In genomic region chr13:111296417-111296816, GRCh38 we compare ENCODE assay signal across 1 cellular context.
TF ChIP-seq lines count a peak whose summit lies in the region.

No MANE protein-coding gene starts in this region.

TF ChIP-seq in HepG2, 621 proteins besides CTCF, POLR2A, EP300 and RAD21:
- no peak for TF ChIP-seq CREB1 (IDR thresholded peaks at IDR 0.05)
- no peak for TF ChIP-seq CREB1 (CRISPR knock-in tag; IDR thresholded peaks at IDR 0.05)
- no peak for TF ChIP-seq KAT7 (CRISPR knock-in tag; IDR thresholded peaks at IDR 0.05; ENCODE audit: borderline replicate concordance)
- TF ChIP-seq MAFK (conservative IDR thresholded peaks at IDR 0.05 in 1 of 2, IDR thresholded peaks at IDR 0.05 in 1 of 2; ENCODE audit: low read length in 2 of 2): peak; percentile 22 to 42; a peak in 2 of 4 replicates
- TF ChIP-seq DMTF1 (CRISPR knock-in tag; IDR thresholded peaks at IDR 0.05): no peak
- no peak for TF ChIP-seq GZF1 (CRISPR knock-in tag; IDR thresholded peaks at IDR 0.05)
- TF ChIP-seq KDM3A (CRISPR knock-in tag; IDR thresholded peaks at IDR 0.05; ENCODE audit: low read depth): no peak
- no peak for TF ChIP-seq HOXD1 (CRISPR knock-in tag; IDR thresholded peaks at IDR 0.05)
TF ChIP-seq in HepG2: peak in this region for 1.
